In the genomic region with DNA sequence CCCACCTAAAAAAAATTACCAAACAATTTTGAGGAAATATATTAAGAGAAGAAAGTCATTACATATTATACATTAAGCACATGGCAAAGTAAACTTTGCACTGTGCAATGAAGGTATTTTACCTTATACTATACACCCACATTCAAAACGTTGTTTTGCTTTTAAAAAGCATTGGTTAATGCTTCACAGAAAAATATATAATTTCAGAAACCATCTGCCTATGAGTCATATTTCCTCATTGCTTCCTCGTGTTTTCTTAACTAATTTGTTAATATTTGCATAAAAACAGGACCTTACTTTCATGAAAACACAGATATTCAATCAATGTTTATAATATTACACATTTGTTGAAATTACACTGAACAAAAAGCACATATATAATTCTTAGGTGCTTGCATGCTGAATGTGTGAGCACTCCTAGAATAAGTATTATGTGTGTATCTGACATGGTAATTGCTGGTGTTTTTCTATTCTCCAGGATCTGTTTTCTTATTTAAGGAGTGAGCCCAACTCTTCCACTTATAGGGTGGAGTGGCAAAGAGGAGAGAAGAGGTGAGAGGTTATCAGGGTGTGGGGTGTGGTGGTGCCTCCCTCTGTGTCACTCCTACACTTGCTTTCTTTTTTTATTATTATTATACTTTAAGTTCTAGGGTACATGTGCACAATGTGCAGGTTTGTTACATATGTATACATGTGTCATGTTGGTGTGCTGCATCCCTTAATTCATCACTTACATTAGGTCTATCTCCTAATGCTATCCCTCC, we compare ENCODE assay signal across 19 cellular contexts.
DNase-seq lines count a peak whose midpoint lies in the region; ATAC-seq and TF ChIP-seq lines count a peak whose summit lies in the region.
"Had no signal": no experiment of that assay in that cellular context is flagged by ENCODE, and none has a peak within 500 bp of the region (broad histone marks: within the 10 kb centered on the region; RNA-seq: fewer than 3 reads in every experiment).

No MANE protein-coding gene starts in this region.

- H3K9me1 ChIP-seq in IMR-90 (ENCODE audit: insufficient read depth, low read length), result no peaks in the 10 kb centered on the region

- H4K5ac ChIP-seq in IMR-90 (ENCODE audit: low read depth, low read length), result no peak overlapping the region

- CTCF ChIA-PET in IMR-90 (lab: Yijun Ruan, JAX), result interaction anchor here (0.6 kb wide), 1 partner anchor 66 kb away, joined by 3 read pairs; no protein-coding TSS in a partner anchor

- H3K36me3 Mint-ChIP-seq in mesothelial cell of epicardium, result no peaks in the 10 kb centered on the region
- H3K36me3 Mint-ChIP-seq: CD14-positive monocyte had no signal

- H2AK5ac ChIP-seq in IMR-90 (ENCODE audit: low read depth, low read length), result no peak overlapping the region

- no peak overlapping the region for H2BK120ac ChIP-seq in IMR-90 (ENCODE audit: low read depth, low read length)

- H2BK5ac ChIP-seq in IMR-90 (ENCODE audit: low read depth, low read length, poor library complexity, severe bottlenecking), result no peak overlapping the region

- BruUV-seq in IMR-90 (replicated peaks; lab: Mats Ljungman, UMichigan), result no TSS peak

- H3K4me1 ChIP-seq in IMR-90 (ENCODE audit: control insufficient read depth, insufficient read depth, low read length) (no peaks in the 10 kb centered on the region), gastrocnemius medialis (no peaks in the 10 kb centered on the region)

- H3K36me3 ChIP-seq in IMR-90 (ENCODE audit: control insufficient read depth, insufficient read depth, low read length) (no peaks in the 10 kb centered on the region), H7 (replicated peaks; ENCODE audit: control insufficient read depth, insufficient read depth, low read length) (no peaks in the 10 kb centered on the region), gastrocnemius medialis (no peaks in the 10 kb centered on the region)

- H3K27ac ChIP-seq in IMR-90 (ENCODE audit: insufficient read depth, low read length) (no peak overlapping the region), gastrocnemius medialis (no peak overlapping the region)

- no peak overlapping the region for H3K4me3 ChIP-seq in IMR-90 (ENCODE audit: insufficient read depth, low read depth, low read length)
- H3K4me3 ChIP-seq in H7 (ENCODE audit: insufficient read depth, low read depth, low read length), result no peak overlapping the region
- no peak overlapping the region for H3K4me3 ChIP-seq in gastrocnemius medialis
- H3K4me3 ChIP-seq: GM23338 had no signal

- H4K20me1 ChIP-seq in IMR-90 (ENCODE audit: insufficient read depth, low read length), result no peaks in the 10 kb centered on the region

- no peak overlapping the region for H2BK15ac ChIP-seq in IMR-90 (ENCODE audit: low read depth, low read length)

- no peak for TF ChIP-seq RAD21 in IMR-90 (IDR thresholded peaks at IDR 0.05; ENCODE audit: low read length)

- peak; percentile 4 for DNase-seq in ELR (ENCODE audit: low read depth)
- DNase-seq in IMR-90, result no peak
- peak; percentile 1 for DNase-seq in dermis blood vessel endothelial cell
- no peak for DNase-seq in mesothelial cell of epicardium (ENCODE audit: low spot score in 2 of 2, unreplicated experiment in 2 of 2)
- no peak for DNase-seq in NCI-H748 treated with DMSO at 0.1 percent for 48 hours (lab: John Stamatoyannopoulos, UW)
- no peak for DNase-seq in NCI-H1105 (lab: John Stamatoyannopoulos, UW)
- no peak for DNase-seq in H7
- DNase-seq in gastrocnemius medialis, result no peak
- DNase-seq: AML-193, DMS153, KG1, NCI-H1436, NCI-H2029, NCI-H2171 treated with DMSO at 0.1 percent for 48 hours, NCI-H774, Right ventricle myocardium superior had no signal

- no CpG with 5 or more reads among the region's 2 CpGs for WGBS in IMR-90 (ENCODE audit: extremely low coverage in 2 of 2, insufficient read length in 1 of 2), 2 experiments

- H4K8ac ChIP-seq in IMR-90 (ENCODE audit: low read depth in 2 of 2, low read length in 2 of 2), result no peak overlapping the region

- H4K91ac ChIP-seq in IMR-90 (ENCODE audit: insufficient read depth, low read depth, low read length), result no peak overlapping the region

- no peak overlapping the region for H3K9ac ChIP-seq in IMR-90 (ENCODE audit: low read depth, low read length)

- POLR2A ChIA-PET in IMR-90 (lab: Charles Lee; ENCODE audit: unreplicated experiment), result no interaction called here

- intact Hi-C loops in IMR-90 (cut with micrococcal nuclease) (no loop called here), gastrocnemius medialis (cut with DNase I; ENCODE audit: low total_unique reads) (no loop called here)

- H2AK9ac ChIP-seq in IMR-90 (replicated peaks; ENCODE audit: low read depth, low read length, poor library complexity), result no peak overlapping the region

- no peak overlapping the region for H2AFZ ChIP-seq in IMR-90 (replicated peaks; ENCODE audit: low read length, poor library complexity)
- H2AFZ ChIP-seq: GM23338 had no signal

- no peak overlapping the region for H3K23ac ChIP-seq in IMR-90 (ENCODE audit: low read depth, low read length)

- no peak overlapping the region for H3K18ac ChIP-seq in IMR-90 (ENCODE audit: low read depth, low read length)

- no peak overlapping the region for H3K4ac ChIP-seq in IMR-90 (ENCODE audit: low read depth, low read length)

- no peak overlapping the region for H3K56ac ChIP-seq in IMR-90 (ENCODE audit: extremely low read depth, insufficient read depth, low read length)

- TF ChIP-seq CTCF in IMR-90 (conservative IDR thresholded peaks at IDR 0.05; ENCODE audit: low read depth, low read length) (no peak), mesothelial cell of epicardium (IDR thresholded peaks at IDR 0.05; ENCODE audit: unreplicated experiment) (no peak), gastrocnemius medialis (IDR thresholded peaks at IDR 0.05 in 4 of 5, conservative IDR thresholded peaks at IDR 0.05 in 1 of 5) (no peak)

- no peaks in the 10 kb centered on the region for H3K27me3 Mint-ChIP-seq in mesothelial cell of epicardium (ENCODE audit: low read depth)

- TF ChIP-seq POLR2A in IMR-90 (IDR thresholded peaks at IDR 0.05; ENCODE audit: low read depth, low read length), result no peak
- no peak for TF ChIP-seq POLR2A in gastrocnemius medialis (IDR thresholded peaks at IDR 0.05)

- H3K27me3 ChIP-seq in IMR-90 (ENCODE audit: control insufficient read depth, insufficient read depth, low read length) (no peaks in the 10 kb centered on the region), H7 (ENCODE audit: control insufficient read depth, insufficient read depth, low read length) (no peaks in the 10 kb centered on the region), gastrocnemius medialis (no peaks in the 10 kb centered on the region)

- H3K4me2 ChIP-seq in IMR-90 (ENCODE audit: low read depth, low read length), result no peak overlapping the region
- H3K4me2 ChIP-seq: GM23338 had no signal

- H3K9me3 ChIP-seq in IMR-90 (ENCODE audit: control insufficient read depth, insufficient read depth, low read length) (no peaks in the 10 kb centered on the region), gastrocnemius medialis (no peaks in the 10 kb centered on the region)

- no peaks in the 10 kb centered on the region for H3K79me1 ChIP-seq in IMR-90 (ENCODE audit: low read depth in 1 of 2, low read length in 2 of 2)

- no peak overlapping the region for H3K14ac ChIP-seq in IMR-90 (replicated peaks; ENCODE audit: low read depth, low read length)

- no peak overlapping the region for H3K4me3 Mint-ChIP-seq in mesothelial cell of epicardium
- H3K4me3 Mint-ChIP-seq: CD14-positive monocyte, GM23338 had no signal

- in situ Hi-C loops in IMR-90 (cut with MboI; ENCODE audit: low sequenced_read_pairs) (no loop called here), gastrocnemius medialis (cut with MboI; ENCODE audit: low sequenced_read_pairs in 4 of 4) (no loop called here)

- peak overlapping the region; percentile 82 for H3K27ac Mint-ChIP-seq in mesothelial cell of epicardium
- H3K27ac Mint-ChIP-seq: CD14-positive monocyte, GM23338 had no signal

- H2BK20ac ChIP-seq in IMR-90 (ENCODE audit: low read depth, low read length), result no peak overlapping the region

- ATAC-seq in IMR-90 (ENCODE audit: low read depth), result peak; percentile 24; the same call in 1 of the 2 replicates
- no peak for ATAC-seq in gastrocnemius medialis
- ATAC-seq: GM23338, SK-N-SH treated with all-trans-retinoic acid at 6 μM for 48 hours had no signal

- H3K4me1 Mint-ChIP-seq in mesothelial cell of epicardium, result peaks cover 59% of the 10 kb centered on the region
- H3K4me1 Mint-ChIP-seq: CD14-positive monocyte had no signal

- no peaks in the 10 kb centered on the region for H3K9me3 Mint-ChIP-seq in mesothelial cell of epicardium
- H3K9me3 Mint-ChIP-seq: GM23338 had no signal

- dilution Hi-C loops in IMR-90 (cut with HindIII; ENCODE audit: low sequenced_read_pairs, unreplicated experiment), result no loop called here

TF ChIP-seq in IMR-90, 13 proteins besides CTCF, POLR2A, EP300 and RAD21 (continues in another document):
- TF ChIP-seq MXI1 (IDR thresholded peaks at IDR 0.05; ENCODE audit: borderline replicate concordance, low read depth, low read length) (no peak), NFE2L2 (IDR thresholded peaks at IDR 0.05; ENCODE audit: low read depth, low read length) (no peak), CHD1 (IDR thresholded peaks at IDR 0.05; ENCODE audit: low read depth, low read length) (no peak), MAFK (IDR thresholded peaks at IDR 0.05; ENCODE audit: low read depth, low read length) (no peak), ELK1 (IDR thresholded peaks at IDR 0.05; ENCODE audit: borderline replicate concordance, low read depth, low read length) (no peak), SMC3 (IDR thresholded peaks at IDR 0.05; ENCODE audit: low read depth, low read length) (no peak), FOS (IDR thresholded peaks at IDR 0.05; ENCODE audit: low read depth, low read length) (no peak), CEBPB (IDR thresholded peaks at IDR 0.05; ENCODE audit: low read depth, low read length) (no peak), RFX5 (IDR thresholded peaks at IDR 0.05; ENCODE audit: low read depth, low read length) (no peak), USF2 (IDR thresholded peaks at IDR 0.05; ENCODE audit: low read depth, low read length) (no peak)

Comparison
In these comparisons a context has a peak if more than half of its experiments do, and no peak if none do; other contexts are left out.
1. DNase-seq: peak in ELR (single experiment) and dermis blood vessel endothelial cell (single experiment); none in IMR-90 (single experiment), mesothelial cell of epicardium (0 of 2), NCI-H748 treated with DMSO at 0.1 percent for 48 hours (single experiment), NCI-H1105 (single experiment), H7 (single experiment) and gastrocnemius medialis (0 of 2).